Comparison of ENCODE assay signal across 22 cellular contexts in the genomic region with DNA sequence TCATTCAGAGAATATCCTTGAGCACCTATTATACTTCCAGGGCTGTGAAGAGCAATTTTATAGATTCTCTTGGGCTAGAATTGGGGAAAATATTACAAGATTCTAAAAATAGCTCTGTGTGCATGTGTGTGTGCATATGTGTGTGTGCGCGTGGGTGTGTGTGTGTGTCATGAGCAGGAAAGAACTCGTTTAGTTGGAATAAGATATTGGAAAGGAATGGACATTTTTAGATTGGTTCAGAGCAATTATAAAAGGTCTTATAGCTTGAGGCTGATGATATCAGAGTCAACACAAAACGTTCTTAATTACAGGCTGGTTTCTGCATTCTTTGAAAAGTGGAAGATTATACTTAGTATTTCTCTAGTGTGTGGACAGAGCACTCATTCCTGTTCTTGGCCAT.
DNase-seq lines count a peak whose midpoint lies in the region; ATAC-seq and TF ChIP-seq lines count a peak whose summit lies in the region.
"Had no signal": no experiment of that assay in that cellular context is flagged by ENCODE, and none has a peak within 500 bp of the region (broad histone marks: within the 10 kb centered on the region; RNA-seq: fewer than 3 reads in every experiment).

No MANE protein-coding gene starts in this region.

- H3K27ac ChIP-seq in BLaER1 treated with 17β-estradiol and CSF1 and Interleukin-3, amounts not matched to agents 10 nM and 100 nM = peak overlapping the region in 10 of 11 experiments; percentile 25 to 97 (median 92); a peak in 18 of 22 replicates
- H3K27ac ChIP-seq in HEK293 (ENCODE audit: extremely low read depth, low read depth, low read length) (no peak overlapping the region), epithelial cell of prostate (no peak overlapping the region), mesenchymal stem cell (ENCODE audit: low read length, poor library complexity, severe bottlenecking) (no peak overlapping the region)
- H3K27ac ChIP-seq: A549, PC-9, RWPE1 had no signal

- peak overlapping the region in 9 of 11 experiments; percentile 13 to 88 (median 75); a peak in 16 of 22 replicates for H3K4me2 ChIP-seq in BLaER1 treated with 17β-estradiol and CSF1 and Interleukin-3, amounts not matched to agents 10 nM and 100 nM
- no peak overlapping the region for H3K4me2 ChIP-seq in mesenchymal stem cell (ENCODE audit: low read length, poor library complexity, severe bottlenecking)
- H3K4me2 ChIP-seq: A549, PC-9 had no signal

- ATAC-seq in HG03196 (IDR thresholded peaks at IDR 0.05; ENCODE audit: unreplicated experiment) (no peak), HG03159 (IDR thresholded peaks at IDR 0.05; ENCODE audit: unreplicated experiment) (no peak)
- ATAC-seq: A549, K562 had no signal

- no peaks in the 10 kb centered on the region for H3K79me1 ChIP-seq in mesenchymal stem cell (replicated peaks; ENCODE audit: low read length, poor library complexity, severe bottlenecking)

- H3K9ac ChIP-seq in BLaER1 treated with 17β-estradiol and CSF1 and Interleukin-3, amounts not matched to agents 10 nM and 100 nM = no peak overlapping the region
- H3K9ac ChIP-seq in mesenchymal stem cell (ENCODE audit: low read length) = no peak overlapping the region

- CTCF ChIA-PET in HEK293 (lab: Yijun Ruan, JAX) = no interaction called here

- no peak overlapping the region for H3K4ac ChIP-seq in mesenchymal stem cell (ENCODE audit: low read depth in 1 of 2, low read length in 2 of 2)

- H2AFZ ChIP-seq in mesenchymal stem cell (ENCODE audit: low read depth, low read length) = no peak overlapping the region
- H2AFZ ChIP-seq: PC-9 had no signal

- no peak overlapping the region for H2BK120ac ChIP-seq in mesenchymal stem cell (ENCODE audit: low read depth, low read length)

- no peak overlapping the region for H3K4me3 ChIP-seq in BLaER1 treated with 17β-estradiol and CSF1 and Interleukin-3, amounts not matched to agents 10 nM and 100 nM
- H3K4me3 ChIP-seq in HEK293 (ENCODE audit: low read depth, low read length) (no peak overlapping the region), mesenchymal stem cell (ENCODE audit: insufficient read depth in 1 of 2, low read depth in 1 of 2, low read length in 2 of 2) (no peak overlapping the region)
- H3K4me3 ChIP-seq: A549, HAP-1, K562, PC-9 had no signal

- no peak overlapping the region for H2BK12ac ChIP-seq in mesenchymal stem cell (ENCODE audit: low read length in 2 of 2)

- no peak overlapping the region for H4K8ac ChIP-seq in mesenchymal stem cell (ENCODE audit: low read length)

- no peak overlapping the region for H3K18ac ChIP-seq in mesenchymal stem cell (ENCODE audit: low read depth in 1 of 2, low read length in 2 of 2)

- DNase-seq in epithelial cell of prostate (ENCODE audit: low read depth, low spot score) = peak; percentile 29
- DNase-seq in mesenchymal stem cell = peak; percentile 35
- DNase-seq in superior temporal gyrus (ENCODE audit: extremely low spot score) = no peak
- no peak for DNase-seq in HuH-7 (ENCODE audit: low spot score)
- DNase-seq: C1 segment of cervical spinal cord; CD8-positive, alpha-beta memory T cell; MV-4-11; NCI-H1417; NCI-H187; NCI-H2107; NCI-H226; NCI-H524; PC-9; SIG-M5 had no signal

- H2AK5ac ChIP-seq in mesenchymal stem cell (ENCODE audit: low read length, severe bottlenecking) = no peak overlapping the region

- no peaks in the 10 kb centered on the region for H3K36me3 ChIP-seq in BLaER1 treated with 17β-estradiol and CSF1 and Interleukin-3, amounts not matched to agents 10 nM and 100 nM
- H3K36me3 ChIP-seq in HEK293 (ENCODE audit: control insufficient read depth in 2 of 2, insufficient read depth in 1 of 2, low read length in 2 of 2) (no peaks in the 10 kb centered on the region), mesenchymal stem cell (ENCODE audit: control insufficient read depth in 1 of 2, insufficient read depth in 2 of 2, low read depth in 1 of 2, low read length in 2 of 2) (no peaks in the 10 kb centered on the region)
- H3K36me3 ChIP-seq: HAP-1 had no signal

- H4K20me1 ChIP-seq in BLaER1 treated with 17β-estradiol and CSF1 and Interleukin-3, amounts not matched to agents 10 nM and 100 nM = no peaks in the 10 kb centered on the region

- peaks cover 0 to 5% (median 0%) of the 10 kb centered on the region in 11 experiments; a peak in 3 of 22 replicates for H3K9me3 ChIP-seq in BLaER1 treated with 17β-estradiol and CSF1 and Interleukin-3, amounts not matched to agents 10 nM and 100 nM (replicated peaks in 1 of 11)
- H3K9me3 ChIP-seq in HEK293 (ENCODE audit: control insufficient read depth, insufficient read depth, low read depth, low read length) (no peaks in the 10 kb centered on the region), mesenchymal stem cell (ENCODE audit: control insufficient read depth, low read length) (no peaks in the 10 kb centered on the region)
- H3K9me3 ChIP-seq: A549, HAP-1 had no signal

- no peak overlapping the region for H2BK15ac ChIP-seq in mesenchymal stem cell (ENCODE audit: low read depth, poor library complexity, severe bottlenecking)

- no peak overlapping the region for H4K91ac ChIP-seq in mesenchymal stem cell (ENCODE audit: low read length)

- WGBS in mesenchymal stem cell = 83% methylated on average over 4 of the region's 4 CpGs

- no peaks in the 10 kb centered on the region for H3K27me3 ChIP-seq in BLaER1 treated with 17β-estradiol and CSF1 and Interleukin-3, amounts not matched to agents 10 nM and 100 nM
- H3K27me3 ChIP-seq in mesenchymal stem cell (ENCODE audit: control insufficient read depth in 1 of 2, insufficient read depth in 1 of 2, low read length in 2 of 2) = no peaks in the 10 kb centered on the region

- H3K4me1 ChIP-seq in BLaER1 treated with 17β-estradiol and CSF1 and Interleukin-3, amounts not matched to agents 10 nM and 100 nM = peaks cover 58 to 84% (median 79%) of the 10 kb centered on the region in 10 experiments
- H3K4me1 ChIP-seq in HEK293 (ENCODE audit: control insufficient read depth, insufficient read depth, low read length) (no peaks in the 10 kb centered on the region; the same call in 1 of the 2 replicates), mesenchymal stem cell (ENCODE audit: control insufficient read depth, insufficient read depth, low read depth, low read length) (peaks cover 2% of the 10 kb centered on the region)
- H3K4me1 ChIP-seq: HAP-1 had no signal

- POLR2A ChIA-PET in HEK293 (lab: Yijun Ruan, JAX) = no interaction called here

- no peak for TF ChIP-seq CTCF in HEK293 (tag by site-specific recombination; IDR thresholded peaks at IDR 0.05)

- H2BK5ac ChIP-seq in mesenchymal stem cell (ENCODE audit: low read depth, low read length, poor library complexity, severe bottlenecking) = no peak overlapping the region

- H3K14ac ChIP-seq in mesenchymal stem cell (ENCODE audit: low read length in 2 of 2) = no peak overlapping the region

- H3K23ac ChIP-seq in mesenchymal stem cell (ENCODE audit: low read length in 2 of 2) = no peak overlapping the region

TF ChIP-seq in HEK293, 187 proteins besides CTCF, POLR2A, EP300 and RAD21:
- no peak for TF ChIP-seq ZNF529 (tag by site-specific recombination; IDR thresholded peaks at IDR 0.05; ENCODE audit: insufficient replicate concordance)
- no peak for TF ChIP-seq ZXDB (tag by site-specific recombination; IDR thresholded peaks at IDR 0.05)
- no peak for TF ChIP-seq ZNF184 (tag by site-specific recombination; IDR thresholded peaks at IDR 0.05)
- no peak for TF ChIP-seq ZNF548 (tag by site-specific recombination; IDR thresholded peaks at IDR 0.05)
- TF ChIP-seq ZIC2 (tag by site-specific recombination; IDR thresholded peaks at IDR 0.05) = no peak
- no peak for TF ChIP-seq ZNF629 (tag by site-specific recombination; IDR thresholded peaks at IDR 0.05)
- 0 out of 2 replicates have a peak, but pooled peaks have one; percentile 12 for TF ChIP-seq ZFHX2 (tag by site-specific recombination; conservative IDR thresholded peaks at IDR 0.05)
- no peak for TF ChIP-seq ZNF174 (tag by site-specific recombination; IDR thresholded peaks at IDR 0.05)

Comparison
In these comparisons a context has a peak if more than half of its experiments do, and no peak if none do; other contexts are left out.
1. H3K27ac ChIP-seq: peak in BLaER1 treated with 17β-estradiol and CSF1 and Interleukin-3, amounts not matched to agents 10 nM and 100 nM (10 of 11); none in HEK293 (single experiment), epithelial cell of prostate (single experiment) and mesenchymal stem cell (single experiment).
2. DNase-seq: peak in epithelial cell of prostate (single experiment) and mesenchymal stem cell (single experiment); none in superior temporal gyrus (single experiment) and HuH-7 (single experiment).